In genomic region chr9:121360975-121361374, GRCh38 we compare ENCODE assay signal across 12 cellular contexts. TPM values are rescaled to one million over a fixed set of nuclear protein-coding genes. Genes with fewer than 3 reads are reported as not detected.
A peak's percentile ranks its signal among the peaks of the same experiment; 100 is the strongest.
DNase-seq lines count a peak whose midpoint lies in the region; ATAC-seq and TF ChIP-seq lines count a peak whose summit lies in the region.
"Had no signal": no experiment of that assay in that cellular context is flagged by ENCODE, and none has a peak within 500 bp of the region (broad histone marks: within the 10 kb centered on the region; RNA-seq: fewer than 3 reads in every experiment).

No MANE protein-coding gene starts in this region.

- no peak for ATAC-seq in upper lobe of right lung
- no peak for ATAC-seq in GM21723 (IDR thresholded peaks at IDR 0.05; ENCODE audit: unreplicated experiment)
- no peak for ATAC-seq in HG03342 (IDR thresholded peaks at IDR 0.05; ENCODE audit: unreplicated experiment)

- peaks cover 64% of the 10 kb centered on the region for H3K79me2 ChIP-seq in osteoblast (ENCODE audit: insufficient read depth, low read length)

- H4K20me1 ChIP-seq in osteoblast (ENCODE audit: insufficient read depth, low read length): no peaks in the 10 kb centered on the region

- H3K36me3 ChIP-seq in osteoblast (ENCODE audit: insufficient read depth, low read length) (no peaks in the 10 kb centered on the region), upper lobe of right lung (peaks cover 11% of the 10 kb centered on the region)

- H3K4me1 ChIP-seq in osteoblast (ENCODE audit: insufficient read depth, low read length): peaks cover 55% of the 10 kb centered on the region
- peaks cover 99% of the 10 kb centered on the region for H3K4me1 ChIP-seq in upper lobe of right lung

- H3K9me3 ChIP-seq in osteoblast (ENCODE audit: low read depth, low read length): no peaks in the 10 kb centered on the region
- no peaks in the 10 kb centered on the region for H3K9me3 ChIP-seq in upper lobe of right lung
- H3K9me3 ChIP-seq: Caco-2 had no signal

- intact Hi-C loops in upper lobe of right lung (cut with DNase I): no loop called here

- H3K4me2 ChIP-seq in osteoblast (ENCODE audit: insufficient read depth, low read length): peak overlapping the region; percentile 53

- H3K27me3 ChIP-seq in osteoblast (ENCODE audit: insufficient read depth, low read length): no peaks in the 10 kb centered on the region
- H3K27me3 ChIP-seq in upper lobe of right lung: no peaks in the 10 kb centered on the region

- DNase-seq in AG09309 (ENCODE audit: low read depth) (peak; percentile 85), RKO (ENCODE audit: low spot score) (peak; percentile 39), fibroblast of mammary gland (ENCODE audit: low read depth) (peak; percentile 88), osteoblast (ENCODE audit: insufficient read length, low spot score, missing footprints) (no peak), activated gamma-delta T cell treated with Interleukin-2 at 50 U/mL for 16 hours (no peak), upper lobe of right lung (no peak)
- DNase-seq: activated CD4-positive, alpha-beta T cell treated with anti-CD3 and anti-CD28 coated beads, Interleukin-2, amount 10 ng/mL, durations not matched to agents 7 days and 5 days; Caco-2; central memory CD4-positive, alpha-beta T cell; NCI-H446 had no signal

- TF ChIP-seq CTCF in AG09309 (IDR thresholded peaks at IDR 0.05; ENCODE audit: control insufficient read depth, insufficient read depth, low read depth, low read length, missing control alignments) (no peak), fibroblast of mammary gland (conservative IDR thresholded peaks at IDR 0.05; ENCODE audit: control insufficient read depth, insufficient read depth, low read depth, low read length) (no peak), osteoblast (IDR thresholded peaks at IDR 0.05; ENCODE audit: extremely low read depth, low read depth, low read length) (no peak), upper lobe of right lung (IDR thresholded peaks at IDR 0.05) (no peak)

- no peak overlapping the region for H3K4me3 ChIP-seq in AG09309 (ENCODE audit: control insufficient read depth, low read depth, low read length)
- H3K4me3 ChIP-seq in fibroblast of mammary gland (ENCODE audit: control insufficient read depth, low read depth, low read length): no peak overlapping the region
- H3K4me3 ChIP-seq in osteoblast (ENCODE audit: insufficient read depth, low read length): no peak overlapping the region
- no peak overlapping the region for H3K4me3 ChIP-seq in upper lobe of right lung

- H3K27ac ChIP-seq in osteoblast (ENCODE audit: low read depth, low read length) (peak overlapping the region; percentile 90), upper lobe of right lung (no peak overlapping the region)

- no peak overlapping the region for H2AFZ ChIP-seq in osteoblast (ENCODE audit: low read length)

RNA-seq across cellular contexts. Expression of gene STOM, which starts 9.1 kb away (rescaled TPM):
- 114 and 146 TPM in 2 replicates for total RNA-seq in osteoblast
- total RNA-seq in upper lobe of right lung: 595 TPM

Comparison
In these comparisons a context has a peak if more than half of its experiments do, and no peak if none do; other contexts are left out.
1. DNase-seq: peak in AG09309 (single experiment), RKO (single experiment) and fibroblast of mammary gland (single experiment); none in osteoblast (single experiment), activated gamma-delta T cell treated with Interleukin-2 at 50 U/mL for 16 hours (single experiment) and upper lobe of right lung (single experiment).